In the genomic region with DNA sequence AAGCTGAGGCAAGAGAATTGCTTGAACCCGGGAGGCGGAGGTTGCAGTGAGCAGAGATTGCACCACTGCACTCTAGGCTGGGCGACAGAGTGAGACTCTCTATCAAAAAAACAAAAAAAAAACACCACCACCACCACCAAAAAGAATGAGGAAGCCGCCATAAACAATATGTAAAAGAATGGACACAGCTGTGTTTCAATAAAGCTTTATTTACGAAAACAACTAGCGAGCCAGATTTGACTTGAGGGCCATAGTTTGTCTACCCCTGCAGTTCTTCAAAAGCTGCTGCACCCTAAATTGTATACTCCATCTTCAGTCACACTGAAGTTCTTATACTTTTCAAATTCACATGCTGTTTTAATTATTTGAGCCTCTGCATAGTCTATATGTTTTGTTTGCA, we compare ENCODE assay signal across 11 cellular contexts.
"Had no signal": no experiment of that assay in that cellular context is flagged by ENCODE, and none has a peak within 500 bp of the region (broad histone marks: within the 10 kb centered on the region; RNA-seq: fewer than 3 reads in every experiment).

No MANE protein-coding gene starts in this region.

- H3K27ac ChIP-seq: GM23248 had no signal

- H3K9me3 ChIP-seq: HAP-1 had no signal

- DNase-seq: GM23248, GOT3, H7, H9, HCEC 1CT, HFFc6 had no signal

- FAIRE-seq: H1, H54 had no signal

- H3K4me2 ChIP-seq: GM23338 had no signal

- ATAC-seq: GM23338, HCT116 had no signal

- H3K36me3 ChIP-seq: HAP-1 had no signal

- H3K4me3 ChIP-seq: GM23248, GM23338, HAP-1 had no signal

- H2AFZ ChIP-seq: GM23248, GM23338 had no signal

- H3K9ac ChIP-seq: GM23248 had no signal
